ENCODE assay signal across 8 cellular contexts in genomic region chr9:135990468-135991429, GRCh38. TPM values are rescaled to one million over a fixed set of nuclear protein-coding genes. Genes with fewer than 3 reads are reported as not detected.
DNase-seq lines count a peak whose midpoint lies in the region; FAIRE-seq lines count a peak whose summit lies in the region.

No MANE protein-coding gene starts in this region.

- CTCF ChIA-PET in activated naive CD4-positive, alpha-beta T cell treated with anti-CD3 and anti-CD28 coated beads, Interleukin-2, amount 10 ng/mL, durations not matched to agents 7 days and 5 days (lab: Charles Lee), result no interaction called here

- H3K27ac Mint-ChIP-seq in activated naive CD4-positive, alpha-beta T cell treated with anti-CD3 and anti-CD28 coated beads, Interleukin-2, amount 10 ng/mL, durations not matched to agents 7 days and 5 days, result no peak overlapping the region

- DNase-seq in NCI-H2081 (lab: John Stamatoyannopoulos, UW) (peak; percentile 45 to 80), NCI-H2081 treated with DMSO at 0.1 percent for 48 hours (lab: John Stamatoyannopoulos, UW) (no peak), NOMO-1 treated with DMSO at 0.1 percent for 48 hours (lab: John Stamatoyannopoulos, UW; ENCODE audit: unreplicated experiment) (peak; percentile 59), glomerular visceral epithelial cell (ENCODE audit: extremely low spot score) (peak; percentile 82), HTR-8/SVneo (ENCODE audit: insufficient read length, low spot score) (no peak), mesenteric fat pad (ENCODE audit: low spot score) (no peak)
- peak; percentile 63 for DNase-seq in activated naive CD4-positive, alpha-beta T cell treated with anti-CD3 and anti-CD28 coated beads, Interleukin-2, amount 10 ng/mL, durations not matched to agents 7 days and 5 days
- peak; percentile 33 to 58 for DNase-seq in stimulated activated CD4-positive, alpha-beta T cell treated with anti-CD3 and anti-CD28 coated beads, Interleukin-15, amount 100 ng/mL, for 48 hours (ENCODE audit: low read depth in 2 of 2)

- no peak overlapping the region for H3K4me3 Mint-ChIP-seq in activated naive CD4-positive, alpha-beta T cell treated with anti-CD3 and anti-CD28 coated beads, Interleukin-2, amount 10 ng/mL, durations not matched to agents 7 days and 5 days

- H3K9me3 Mint-ChIP-seq in activated naive CD4-positive, alpha-beta T cell treated with anti-CD3 and anti-CD28 coated beads, Interleukin-2, amount 10 ng/mL, durations not matched to agents 7 days and 5 days, result no peaks in the 10 kb centered on the region

- FAIRE-seq in HTR-8/SVneo (lab: Jason Lieb, UNC), result no peak

- H3K27me3 Mint-ChIP-seq in activated naive CD4-positive, alpha-beta T cell treated with anti-CD3 and anti-CD28 coated beads, Interleukin-2, amount 10 ng/mL, durations not matched to agents 7 days and 5 days, result peaks cover 41% of the 10 kb centered on the region

- no peaks in the 10 kb centered on the region for H3K36me3 Mint-ChIP-seq in activated naive CD4-positive, alpha-beta T cell treated with anti-CD3 and anti-CD28 coated beads, Interleukin-2, amount 10 ng/mL, durations not matched to agents 7 days and 5 days

- peaks cover 28% of the 10 kb centered on the region for H3K4me1 Mint-ChIP-seq in activated naive CD4-positive, alpha-beta T cell treated with anti-CD3 and anti-CD28 coated beads, Interleukin-2, amount 10 ng/mL, durations not matched to agents 7 days and 5 days

RNA-seq across cellular contexts. Expression of gene UBAC1, which starts 29.6 kb away (rescaled TPM):
- 36.3 TPM for total RNA-seq in mesenteric fat pad

Comparison
In these comparisons a context has a peak if more than half of its experiments do, and no peak if none do; other contexts are left out.
1. DNase-seq: peak in NCI-H2081 (2 of 2), NOMO-1 treated with DMSO at 0.1 percent for 48 hours (single experiment), activated naive CD4-positive, alpha-beta T cell treated with anti-CD3 and anti-CD28 coated beads, Interleukin-2, amount 10 ng/mL, durations not matched to agents 7 days and 5 days (single experiment), glomerular visceral epithelial cell (single experiment) and stimulated activated CD4-positive, alpha-beta T cell treated with anti-CD3 and anti-CD28 coated beads, Interleukin-15, amount 100 ng/mL, for 48 hours (2 of 2); none in NCI-H2081 treated with DMSO at 0.1 percent for 48 hours (single experiment), HTR-8/SVneo (single experiment) and mesenteric fat pad (single experiment).